8 cellular contexts compared by ENCODE assay signal in genomic region chr22:39306456-39307361, GRCh38. TPM values are rescaled to one million over a fixed set of nuclear protein-coding genes. Genes with fewer than 3 reads are reported as not detected.
DNase-seq lines count a peak whose midpoint lies in the region; ATAC-seq and TF ChIP-seq lines count a peak whose summit lies in the region.

No MANE protein-coding gene starts in this region.

- peak overlapping the region; percentile 36 for H3K4me3 Mint-ChIP-seq in neural crest cell

- H3K9me3 Mint-ChIP-seq in neural crest cell: no peaks in the 10 kb centered on the region

- H3K4me1 Mint-ChIP-seq in neural crest cell: peaks cover 38% of the 10 kb centered on the region

- peaks cover 15% of the 10 kb centered on the region for H3K36me3 Mint-ChIP-seq in neural crest cell (ENCODE audit: low read depth)

- peak overlapping the region in 1 of 4 donors; percentile 16 for H3K27ac ChIP-seq in gastroesophageal sphincter

- DNase-seq in stimulated activated CD4-positive, alpha-beta T cell treated with anti-CD3 and anti-CD28 coated beads, Interleukin-12 subunit alpha, Interleukin-12 subunit beta, amount 100 ng/mL, for 4 hours: peak; percentile 45
- DNase-seq in stimulated activated CD4-positive, alpha-beta T cell treated with anti-CD3 and anti-CD28 coated beads, Interleukin-1b, Interleukin-23, amount 100 ng/mL, for 48 hours: no peak
- DNase-seq in activated CD4-positive, alpha-beta T cell treated with anti-CD3 and anti-CD28 coated beads for 1 hour: peak; percentile 39
- DNase-seq in effector CD8-positive, alpha-beta T cell (lab: John Stamatoyannopoulos, UW): peak; percentile 16
- no peak for DNase-seq in neural crest cell (ENCODE audit: low read depth, low spot score)

- H3K4me1 ChIP-seq in gastroesophageal sphincter: peaks cover 0 to 31% (median 13%) of the 10 kb centered on the region in 3 donors

- H3K9me3 ChIP-seq in gastroesophageal sphincter: no peaks in the 10 kb centered on the region

- no CpG with 5 or more reads among the region's 14 CpGs for WGBS in gastroesophageal sphincter (ENCODE audit: low coverage in 1 of 2), 2 donors

- no peak for TF ChIP-seq POLR2A in gastroesophageal sphincter (IDR thresholded peaks at IDR 0.05)

- ATAC-seq in gastroesophageal sphincter (no peak), GM19455 (IDR thresholded peaks at IDR 0.05; ENCODE audit: unreplicated experiment) (no peak), GM18868 (IDR thresholded peaks at IDR 0.05; ENCODE audit: unreplicated experiment) (no peak)

- peak overlapping the region; percentile 2 for H3K27ac Mint-ChIP-seq in neural crest cell (ENCODE audit: unreplicated experiment)

- H3K36me3 ChIP-seq in gastroesophageal sphincter: peaks cover 0 to 6% of the 10 kb centered on the region in 2 donors

- H3K4me3 ChIP-seq in gastroesophageal sphincter: no peak overlapping the region

- no peaks in the 10 kb centered on the region for H3K27me3 ChIP-seq in gastroesophageal sphincter

- H3K27me3 Mint-ChIP-seq in neural crest cell (ENCODE audit: low read depth): peaks cover 29% of the 10 kb centered on the region

- TF ChIP-seq CTCF in neural crest cell (conservative IDR thresholded peaks at IDR 0.05): peak; percentile 52
- peak in 1 of 4 experiments; percentile 42 for TF ChIP-seq CTCF in gastroesophageal sphincter (IDR thresholded peaks at IDR 0.05)

- no peak for TF ChIP-seq EP300 in gastroesophageal sphincter (IDR thresholded peaks at IDR 0.05)

RNA-seq across cellular contexts. Expression of gene RPL3, which starts 12.7 kb away (rescaled TPM):
- total RNA-seq in neural crest cell: 2,294 and 2,333 TPM in 2 replicates
- total RNA-seq in gastroesophageal sphincter: 1,000 to 10,000 TPM; 1,539 to 2,425 (median 1,793) TPM

RNA-seq across cellular contexts. Expression of gene SYNGR1, which starts 43.1 kb away (rescaled TPM):
- 30.0 and 30.4 TPM in 2 replicates for total RNA-seq in neural crest cell
- total RNA-seq in gastroesophageal sphincter: 10 to 100 TPM; 13.3 to 34.2 (median 20.1) TPM

Comparison
In these comparisons a context has a peak if more than half of its experiments do, and no peak if none do; other contexts are left out.
1. DNase-seq: peak in stimulated activated CD4-positive, alpha-beta T cell treated with anti-CD3 and anti-CD28 coated beads, Interleukin-12 subunit alpha, Interleukin-12 subunit beta, amount 100 ng/mL, for 4 hours (single experiment), activated CD4-positive, alpha-beta T cell treated with anti-CD3 and anti-CD28 coated beads for 1 hour (single experiment) and effector CD8-positive, alpha-beta T cell (single experiment); none in stimulated activated CD4-positive, alpha-beta T cell treated with anti-CD3 and anti-CD28 coated beads, Interleukin-1b, Interleukin-23, amount 100 ng/mL, for 48 hours (single experiment) and neural crest cell (single experiment).